In genomic region chr11:61905067-61905696, GRCh38 we compare ENCODE assay signal across 17 cellular contexts. TPM values are rescaled to one million over a fixed set of nuclear protein-coding genes. Genes with fewer than 3 reads are reported as not detected.
A peak's percentile ranks its signal among the peaks of the same experiment; 100 is the strongest.
DNase-seq lines count a peak whose midpoint lies in the region; ATAC-seq, FAIRE-seq and TF ChIP-seq lines count a peak whose summit lies in the region.
"Had no signal": no experiment of that assay in that cellular context is flagged by ENCODE, and none has a peak within 500 bp of the region (broad histone marks: within the 10 kb centered on the region; RNA-seq: fewer than 3 reads in every experiment).

No MANE protein-coding gene starts in this region.

- H3K9me3 ChIP-seq in HepG2 (ENCODE audit: low read length) (no peaks in the 10 kb centered on the region), right lobe of liver (no peaks in the 10 kb centered on the region), IMR-90 (ENCODE audit: control insufficient read depth, insufficient read depth, low read length) (no peaks in the 10 kb centered on the region), kidney (ENCODE audit: control insufficient read depth in 1 of 2, low read length in 2 of 2) (no peaks in the 10 kb centered on the region), osteoblast (ENCODE audit: low read depth, low read length) (no peaks in the 10 kb centered on the region), colonic mucosa (no peaks in the 10 kb centered on the region), suprapubic skin (no peaks in the 10 kb centered on the region)

- H4K20me1 ChIP-seq in HepG2 (ENCODE audit: insufficient read depth, low read length) (no peaks in the 10 kb centered on the region), IMR-90 (ENCODE audit: insufficient read depth, low read length) (no peaks in the 10 kb centered on the region), osteoblast (ENCODE audit: insufficient read depth, low read length) (no peaks in the 10 kb centered on the region)

- H4K91ac ChIP-seq in IMR-90 (ENCODE audit: insufficient read depth, low read depth, low read length), result no peak overlapping the region

- TF ChIP-seq RAD21 in HepG2 (CRISPR knock-in tag; IDR thresholded peaks at IDR 0.05) (no peak), IMR-90 (IDR thresholded peaks at IDR 0.05; ENCODE audit: low read length) (no peak)

- no peak overlapping the region for H2BK20ac ChIP-seq in IMR-90 (ENCODE audit: low read depth, low read length)

- CTCF ChIA-PET in HepG2 (lab: Yijun Ruan, JAX; ENCODE audit: low intra/inter-chr PET ratio, low total read pairs) (interaction anchor here (1.3 kb wide), 1 partner anchor 10 kb away, joined by 4 read pairs; no protein-coding TSS in a partner anchor), IMR-90 (lab: Yijun Ruan, JAX) (interaction anchor here (0.6 to 3.7 kb wide), 3 partner anchors 35 to 203 kb away, joined by 3 to 13 read pairs (median 3); no protein-coding TSS in a partner anchor)

- peaks cover 32% of the 10 kb centered on the region for H3K4me1 ChIP-seq in HepG2 (ENCODE audit: insufficient read depth, low read length)
- no peaks in the 10 kb centered on the region for H3K4me1 ChIP-seq in right lobe of liver
- H3K4me1 ChIP-seq in IMR-90 (ENCODE audit: control insufficient read depth, insufficient read depth, low read length), result no peaks in the 10 kb centered on the region
- H3K4me1 ChIP-seq in kidney (ENCODE audit: control insufficient read depth in 1 of 2, insufficient read depth in 1 of 2, low read depth in 1 of 2, low read length in 2 of 2), result peaks cover 18 to 19% of the 10 kb centered on the region in 2 donors
- no peaks in the 10 kb centered on the region for H3K4me1 ChIP-seq in osteoblast (ENCODE audit: insufficient read depth, low read length)
- H3K4me1 ChIP-seq in colonic mucosa, result no peaks in the 10 kb centered on the region
- H3K4me1 ChIP-seq in suprapubic skin, result peaks cover 13% of the 10 kb centered on the region

- H4K8ac ChIP-seq in IMR-90 (ENCODE audit: low read depth in 2 of 2, low read length in 2 of 2), result no peak overlapping the region

- dilution Hi-C loops in IMR-90 (cut with HindIII; ENCODE audit: low sequenced_read_pairs, unreplicated experiment), result no loop called here

- ATAC-seq in HepG2 (peak; percentile 24), right lobe of liver (no peak), IMR-90 (ENCODE audit: low read depth) (no peak)
- ATAC-seq: HCT116 had no signal

- DNase-seq in HepG2 (ENCODE audit: low spot score) (no peak), right lobe of liver (no peak), IMR-90 (no peak), kidney (no peak), osteoblast (ENCODE audit: insufficient read length, low spot score, missing footprints) (peak; percentile 49), colonic mucosa (no peak), suprapubic skin (ENCODE audit: low spot score in 2 of 2) (no peak)
- DNase-seq in stimulated activated CD4-positive, alpha-beta T cell treated with anti-CD3 and anti-CD28 coated beads, Interleukin-1b, Interleukin-23, amount 100 ng/mL, for 48 hours, result no peak
- DNase-seq: ACHN; CD4-positive, alpha-beta memory T cell; DMS79 treated with DMSO at 0.1 percent for 48 hours; EL had no signal

- H3K4me3 ChIP-seq in HepG2 (replicated peaks in 1 of 3; ENCODE audit: insufficient read depth in 1 of 3, low read depth in 2 of 3, low read length in 3 of 3), result peak overlapping the region in 1 of 3 experiments; percentile 81; a peak in 2 of 6 replicates
- H3K4me3 ChIP-seq in right lobe of liver, result no peak overlapping the region
- H3K4me3 ChIP-seq in IMR-90 (ENCODE audit: insufficient read depth, low read depth, low read length), result no peak overlapping the region
- H3K4me3 ChIP-seq in kidney (ENCODE audit: low read length in 2 of 2), result no peak overlapping the region
- no peak overlapping the region for H3K4me3 ChIP-seq in osteoblast (ENCODE audit: insufficient read depth, low read length)
- no peak overlapping the region for H3K4me3 ChIP-seq in colonic mucosa
- no peak overlapping the region for H3K4me3 ChIP-seq in suprapubic skin

- H3K9ac ChIP-seq in HepG2 (ENCODE audit: insufficient read depth, low read depth, low read length) (no peak overlapping the region), IMR-90 (ENCODE audit: low read depth, low read length) (no peak overlapping the region), kidney (ENCODE audit: low read length in 2 of 2) (no peak overlapping the region), colonic mucosa (ENCODE audit: low read depth in 2 of 2, low read length in 2 of 2) (no peak overlapping the region)

- H2AFZ ChIP-seq in HepG2 (ENCODE audit: low read length) (no peak overlapping the region), IMR-90 (replicated peaks; ENCODE audit: low read length, poor library complexity) (no peak overlapping the region), osteoblast (ENCODE audit: low read length) (no peak overlapping the region)

- H3K79me1 ChIP-seq in IMR-90 (ENCODE audit: low read depth in 1 of 2, low read length in 2 of 2), result no peaks in the 10 kb centered on the region

- H3K36me3 ChIP-seq in HepG2 (replicated peaks in 1 of 2; ENCODE audit: control insufficient read depth in 1 of 2, insufficient read depth in 2 of 2, low read length in 2 of 2) (no peaks in the 10 kb centered on the region), right lobe of liver (no peaks in the 10 kb centered on the region), IMR-90 (ENCODE audit: control insufficient read depth, insufficient read depth, low read length) (peaks cover 1% of the 10 kb centered on the region; the same call in 1 of the 2 replicates), kidney (ENCODE audit: control insufficient read depth in 1 of 2, insufficient read depth in 2 of 2, low read length in 2 of 2) (no peaks in the 10 kb centered on the region), osteoblast (ENCODE audit: insufficient read depth, low read length) (no peaks in the 10 kb centered on the region), colonic mucosa (no peaks in the 10 kb centered on the region), suprapubic skin (peaks cover 48% of the 10 kb centered on the region)

- TF ChIP-seq CTCF in HepG2 (CRISPR knock-in tag; IDR thresholded peaks at IDR 0.05) (no peak), right lobe of liver (IDR thresholded peaks at IDR 0.05) (no peak), IMR-90 (conservative IDR thresholded peaks at IDR 0.05; ENCODE audit: low read depth, low read length) (no peak), kidney (IDR thresholded peaks at IDR 0.05; ENCODE audit: borderline replicate concordance, extremely low read depth, insufficient read depth) (no peak), osteoblast (IDR thresholded peaks at IDR 0.05; ENCODE audit: extremely low read depth, low read depth, low read length) (no peak), colonic mucosa (IDR thresholded peaks at IDR 0.05) (no peak), suprapubic skin (IDR thresholded peaks at IDR 0.05) (no peak)

- H3K79me2 ChIP-seq in HepG2 (ENCODE audit: insufficient read depth, low read length) (no peaks in the 10 kb centered on the region), osteoblast (ENCODE audit: insufficient read depth, low read length) (no peaks in the 10 kb centered on the region)

- no peak overlapping the region for H3K18ac ChIP-seq in IMR-90 (ENCODE audit: low read depth, low read length)

- peak overlapping the region; percentile 100 for H3K4me2 ChIP-seq in HepG2 (ENCODE audit: low read depth, low read length)
- H3K4me2 ChIP-seq in IMR-90 (ENCODE audit: low read depth, low read length), result no peak overlapping the region
- no peak overlapping the region for H3K4me2 ChIP-seq in osteoblast (ENCODE audit: insufficient read depth, low read length)

- intact Hi-C loops in HepG2 (cut with micrococcal nuclease; ENCODE audit: unreplicated experiment), result no loop called here
- intact Hi-C loops in right lobe of liver (cut with DNase I), result loop anchor here in 1 of 2 donors (10.0 kb wide), 1 partner anchor 170 kb away; no protein-coding TSS in a partner anchor
- intact Hi-C loops in IMR-90 (cut with micrococcal nuclease), result no loop called here
- intact Hi-C loops in kidney (cut with DNase I), result no loop called here
- intact Hi-C loops in colonic mucosa (cut with DNase I), result no loop called here

- TF ChIP-seq EP300 in HepG2 (IDR thresholded peaks at IDR 0.05; ENCODE audit: low read depth in 2 of 2, low read length in 2 of 2) (no peak), HepG2 (CRISPR knock-in tag; IDR thresholded peaks at IDR 0.05; ENCODE audit: borderline replicate concordance) (no peak), suprapubic skin (IDR thresholded peaks at IDR 0.05) (no peak)

- in situ Hi-C loops in HepG2 (cut with HindIII; ENCODE audit: extremely low pct_ligation_motif_present, low pct_unique_long_range_greater_than_20kb), result no loop called here
- in situ Hi-C loops in IMR-90 (cut with MboI; ENCODE audit: low sequenced_read_pairs), result no loop called here

- FAIRE-seq in HepG2 (lab: Jason Lieb, UNC) (no peak), kidney (lab: Jason Lieb, UNC) (no peak)
- FAIRE-seq: D721Med, G401.6, GM12891 had no signal

- no peak overlapping the region for H2AK5ac ChIP-seq in IMR-90 (ENCODE audit: low read depth, low read length)

- no peak overlapping the region for H4K5ac ChIP-seq in IMR-90 (ENCODE audit: low read depth, low read length)

- POLR2A ChIA-PET in HepG2 (lab: Yijun Ruan, JAX), result interaction anchor here (0.8 to 2.9 kb wide), 21 partner anchors 10 to 194 kb away, joined by 3 to 37 read pairs (median 4); partner anchors contain the start of genes BEST1, FADS1 and FADS3
- POLR2A ChIA-PET in IMR-90 (lab: Charles Lee; ENCODE audit: unreplicated experiment), result no interaction called here

- no peak overlapping the region for H2BK120ac ChIP-seq in IMR-90 (ENCODE audit: low read depth, low read length)

- H3K56ac ChIP-seq in IMR-90 (ENCODE audit: extremely low read depth, insufficient read depth, low read length), result no peak overlapping the region

- H3K27me3 ChIP-seq in HepG2 (ENCODE audit: control insufficient read depth in 1 of 2, insufficient read depth in 2 of 2, low read length in 2 of 2) (no peaks in the 10 kb centered on the region), right lobe of liver (no peaks in the 10 kb centered on the region), IMR-90 (ENCODE audit: control insufficient read depth, insufficient read depth, low read length) (no peaks in the 10 kb centered on the region), osteoblast (ENCODE audit: insufficient read depth, low read length) (no peaks in the 10 kb centered on the region), colonic mucosa (no peaks in the 10 kb centered on the region), suprapubic skin (no peaks in the 10 kb centered on the region)

- no peak overlapping the region for H3K4ac ChIP-seq in IMR-90 (ENCODE audit: low read depth, low read length)

- no peaks in the 10 kb centered on the region for H3K9me1 ChIP-seq in IMR-90 (ENCODE audit: insufficient read depth, low read length)

- no peak overlapping the region for H2BK5ac ChIP-seq in IMR-90 (ENCODE audit: low read depth, low read length, poor library complexity, severe bottlenecking)

- peak overlapping the region; percentile 42 for H2AK9ac ChIP-seq in IMR-90 (replicated peaks; ENCODE audit: low read depth, low read length, poor library complexity)

- no peak overlapping the region for H3K23ac ChIP-seq in IMR-90 (ENCODE audit: low read depth, low read length)

- H3K14ac ChIP-seq in IMR-90 (replicated peaks; ENCODE audit: low read depth, low read length), result no peak overlapping the region

- WGBS in HepG2 (ENCODE audit: low lambda C conversion rate), result 78% methylated on average over 10 of the region's 13 CpGs
- 59% methylated on average over 4 of the region's 13 CpGs for WGBS in right lobe of liver (ENCODE audit: insufficient coverage, low coverage, low lambda C conversion rate, missing lambda C conversion rate)
- 90% methylated on average over 10 of the region's 13 CpGs; no CpG with 5 or more reads in 1 of the 2 experiments for WGBS in IMR-90 (ENCODE audit: extremely low coverage in 2 of 2, insufficient read length in 1 of 2), 2 experiments
- WGBS in suprapubic skin, result 94% methylated on average over 11 of the region's 13 CpGs

- H3K27ac ChIP-seq in HepG2 (ENCODE audit: extremely low read length, insufficient read depth, low read length), result no peak overlapping the region
- no peak overlapping the region for H3K27ac ChIP-seq in right lobe of liver
- no peak overlapping the region for H3K27ac ChIP-seq in IMR-90 (ENCODE audit: insufficient read depth, low read length)
- H3K27ac ChIP-seq in kidney (ENCODE audit: low read depth in 2 of 2, low read length in 2 of 2), result peak overlapping the region; percentile 41 to 54
- no peak overlapping the region for H3K27ac ChIP-seq in osteoblast (ENCODE audit: low read depth, low read length)
- H3K27ac ChIP-seq in colonic mucosa, result no peak overlapping the region
- no peak overlapping the region for H3K27ac ChIP-seq in suprapubic skin
- H3K27ac ChIP-seq: C4-2B had no signal

- H2BK15ac ChIP-seq in IMR-90 (ENCODE audit: low read depth, low read length), result no peak overlapping the region

- no peak for TF ChIP-seq POLR2A in HepG2 (IDR thresholded peaks at IDR 0.05; ENCODE audit: insufficient read depth in 1 of 2, low read depth in 2 of 2, low read length in 2 of 2)
- no peak for TF ChIP-seq POLR2A in right lobe of liver (IDR thresholded peaks at IDR 0.05)
- no peak for TF ChIP-seq POLR2A in IMR-90 (IDR thresholded peaks at IDR 0.05; ENCODE audit: low read depth, low read length)
- no peak for TF ChIP-seq POLR2A in suprapubic skin (IDR thresholded peaks at IDR 0.05)

- BruUV-seq in HepG2 (replicated peaks; lab: Mats Ljungman, UMichigan) (no TSS peak), IMR-90 (replicated peaks; lab: Mats Ljungman, UMichigan) (no TSS peak)

RNA-seq across cellular contexts. Expression of gene RAB3IL1, which starts 12.2 kb away (rescaled TPM):
- total RNA-seq in HepG2 (2016; rRNA removed; fragmentation: Illumina TruSeq; extraction: Trizol), result 1.2 and 1.3 TPM in 2 replicates
- total RNA-seq in HepG2 (2016; cell fraction: cytosol; rRNA removed; fragmentation: Illumina TruSeq; extraction: Trizol; ENCODE audit: low read depth), result 0.61 and 2.5 TPM in 2 replicates
- total RNA-seq in HepG2 (2016; cell fraction: insoluble cytoplasmic fraction; rRNA removed; fragmentation: Illumina TruSeq; extraction: Trizol), result 1.2 and 1.4 TPM in 2 replicates
- 1.2 and 1.4 TPM in 2 replicates for total RNA-seq in HepG2 (2016; cell fraction: membrane; rRNA removed; fragmentation: Illumina TruSeq; extraction: Trizol)
- 0.72 and 0.84 TPM in 2 replicates for total RNA-seq in HepG2 (2016; cell fraction: nucleus; rRNA removed; fragmentation: Illumina TruSeq; extraction: Trizol)
- polyA plus RNA-seq in HepG2 (2011; rRNA removed), result 2.0 and 2.2 TPM in 2 replicates
- polyA plus RNA-seq in HepG2 (2011; cell fraction: cytosol; rRNA removed), result 1.3 and 3.0 TPM in 2 replicates
- polyA plus RNA-seq in HepG2 (2011; cell fraction: nucleus; rRNA removed), result 2.5 and 3.7 TPM in 2 replicates
- 1.4 and 2.3 TPM in 2 replicates for polyA plus RNA-seq in HepG2 (2012)
- polyA plus RNA-seq in HepG2 (2016; cell fraction: cytosol; fragmentation: Illumina TruSeq; extraction: Trizol; ENCODE audit: low read depth), result 1.5 and 1.7 TPM in 2 replicates
- polyA plus RNA-seq in HepG2 (2016; cell fraction: insoluble cytoplasmic fraction; fragmentation: Illumina TruSeq; extraction: Trizol; ENCODE audit: low read depth), result 1.9 and 2.5 TPM in 2 replicates
- polyA plus RNA-seq in HepG2 (2016; cell fraction: membrane; fragmentation: Illumina TruSeq; extraction: Trizol; ENCODE audit: low read depth), result 1.9 and 2.3 TPM in 2 replicates
- 2.9 and 6.6 TPM in 2 replicates for polyA plus RNA-seq in HepG2 (2016; cell fraction: nucleus; fragmentation: Illumina TruSeq; extraction: Trizol; ENCODE audit: insufficient read depth, low read depth)
- polyA minus RNA-seq in HepG2 (2011; rRNA and poly(A)+ RNA removed; ENCODE audit: low replicate concordance), result 2.6 and 7.7 TPM in 2 replicates
- polyA minus RNA-seq in HepG2 (2011; cell fraction: cytosol; rRNA and poly(A)+ RNA removed), result 2.8 and 11.9 TPM in 2 replicates
- polyA minus RNA-seq in HepG2 (2011; cell fraction: nucleus; rRNA and poly(A)+ RNA removed), result 1.1 and 1.3 TPM in 2 replicates
- 1 to 10 TPM; 3.2 to 9.1 (median 4.2) TPM for total RNA-seq in right lobe of liver
- 0.28 and 0.72 TPM in 2 replicates for total RNA-seq in IMR-90 (2012; rRNA removed)
- polyA plus RNA-seq in IMR-90 (2012; rRNA removed), result 1.9 TPM in 2 replicates
- polyA plus RNA-seq in IMR-90 (2012; cell fraction: cytosol; rRNA removed), result 0.84 and 2.4 TPM in 2 replicates
- polyA plus RNA-seq in IMR-90 (2012; cell fraction: nucleus; rRNA removed; ENCODE audit: low replicate concordance), result 2.7 and 2.8 TPM in 2 replicates
- 14.6 TPM for total RNA-seq in kidney
- 27.8 TPM for polyA plus RNA-seq in kidney (ENCODE audit: insufficient read depth, low read depth, low replicate concordance)
- total RNA-seq in osteoblast, result 15.9 and 20.3 TPM in 2 replicates
- total RNA-seq in colonic mucosa, result 1 to 10 TPM; 3.7 to 5.9 TPM
- 1 to 10 TPM; 2.6 to 8.9 (median 5.4) TPM for total RNA-seq in suprapubic skin
- polyA plus RNA-seq: CD4-positive, alpha-beta memory T cell had no signal

RNA-seq across cellular contexts. Expression of gene FADS3, which starts 13.8 kb away (rescaled TPM):
- 4.5 and 13.4 TPM in 2 replicates for total RNA-seq in HepG2 (2016; rRNA removed; fragmentation: Illumina TruSeq; extraction: Trizol)
- total RNA-seq in HepG2 (2016; cell fraction: cytosol; rRNA removed; fragmentation: Illumina TruSeq; extraction: Trizol; ENCODE audit: low read depth), result 8.3 and 10.6 TPM in 2 replicates
- total RNA-seq in HepG2 (2016; cell fraction: insoluble cytoplasmic fraction; rRNA removed; fragmentation: Illumina TruSeq; extraction: Trizol), result 3.4 and 13.2 TPM in 2 replicates
- total RNA-seq in HepG2 (2016; cell fraction: membrane; rRNA removed; fragmentation: Illumina TruSeq; extraction: Trizol), result 7.7 and 10.7 TPM in 2 replicates
- total RNA-seq in HepG2 (2016; cell fraction: nucleus; rRNA removed; fragmentation: Illumina TruSeq; extraction: Trizol), result 12.9 and 21.0 TPM in 2 replicates
- polyA plus RNA-seq in HepG2 (2011; rRNA removed), result 23.2 and 36.6 TPM in 2 replicates
- 13.7 and 17.5 TPM in 2 replicates for polyA plus RNA-seq in HepG2 (2011; cell fraction: cytosol; rRNA removed)
- polyA plus RNA-seq in HepG2 (2011; cell fraction: nucleus; rRNA removed), result 236 and 242 TPM in 2 replicates
- 5.1 and 11.5 TPM in 2 replicates for polyA plus RNA-seq in HepG2 (2012)
- 8.0 and 9.6 TPM in 2 replicates for polyA plus RNA-seq in HepG2 (2016; cell fraction: cytosol; fragmentation: Illumina TruSeq; extraction: Trizol; ENCODE audit: low read depth)
- polyA plus RNA-seq in HepG2 (2016; cell fraction: insoluble cytoplasmic fraction; fragmentation: Illumina TruSeq; extraction: Trizol; ENCODE audit: low read depth), result 4.7 and 5.0 TPM in 2 replicates
- polyA plus RNA-seq in HepG2 (2016; cell fraction: membrane; fragmentation: Illumina TruSeq; extraction: Trizol; ENCODE audit: low read depth), result 7.9 and 9.0 TPM in 2 replicates
- polyA plus RNA-seq in HepG2 (2016; cell fraction: nucleus; fragmentation: Illumina TruSeq; extraction: Trizol; ENCODE audit: insufficient read depth, low read depth), result 36.8 and 37.1 TPM in 2 replicates
- 30.7 and 67.4 TPM in 2 replicates for polyA minus RNA-seq in HepG2 (2011; rRNA and poly(A)+ RNA removed; ENCODE audit: low replicate concordance)
- 10.5 and 13.0 TPM in 2 replicates for polyA minus RNA-seq in HepG2 (2011; cell fraction: cytosol; rRNA and poly(A)+ RNA removed)
- 10.9 and 15.8 TPM in 2 replicates for polyA minus RNA-seq in HepG2 (2011; cell fraction: nucleus; rRNA and poly(A)+ RNA removed)
- 10 to 100 TPM; 13.0 to 69.8 (median 22.7) TPM for total RNA-seq in right lobe of liver
- total RNA-seq in IMR-90 (2012; rRNA removed), result 38.0 and 54.5 TPM in 2 replicates
- 110 and 147 TPM in 2 replicates for polyA plus RNA-seq in IMR-90 (2012; rRNA removed)
- 34.0 and 101 TPM in 2 replicates for polyA plus RNA-seq in IMR-90 (2012; cell fraction: cytosol; rRNA removed)
- polyA plus RNA-seq in IMR-90 (2012; cell fraction: nucleus; rRNA removed; ENCODE audit: low replicate concordance), result 556 and 1,224 TPM in 2 replicates
- 58.2 TPM for total RNA-seq in kidney
- 20.5 TPM for polyA plus RNA-seq in kidney (ENCODE audit: insufficient read depth, low read depth, low replicate concordance)
- 127 and 144 TPM in 2 replicates for total RNA-seq in osteoblast
- 10 to 100 TPM; 10.4 to 13.3 TPM for total RNA-seq in colonic mucosa
- 10 to 100 TPM; 12.7 to 24.7 (median 17.9) TPM for total RNA-seq in suprapubic skin

RNA-seq across cellular contexts. Expression of gene BEST1, which starts 45.0 kb away (rescaled TPM):
- total RNA-seq in HepG2 (2016; rRNA removed; fragmentation: Illumina TruSeq; extraction: Trizol) (0.09 TPM in 1 of 2 replicates, not detected in the other), right lobe of liver (1 to 10 TPM in 3 of 6 experiments, under 1 TPM in 3; 0.55 to 2.3 (median 0.91) TPM), IMR-90 (2012; rRNA removed) (0.83 and 0.90 TPM in 2 replicates), kidney (7.1 TPM), osteoblast (5.6 and 8.0 TPM in 2 replicates), colonic mucosa (under 1 TPM; 0.58 to 0.77 TPM), suprapubic skin (1 to 10 TPM; 1.5 to 4.1 (median 2.5) TPM)
- total RNA-seq in HepG2 (2016; cell fraction: cytosol; rRNA removed; fragmentation: Illumina TruSeq; extraction: Trizol; ENCODE audit: low read depth), result 0.09 and 0.10 TPM in 2 replicates
- total RNA-seq in HepG2 (2016; cell fraction: insoluble cytoplasmic fraction; rRNA removed; fragmentation: Illumina TruSeq; extraction: Trizol), result 0.09 TPM in 1 of 2 replicates, not detected in the other
- 0.06 and 0.07 TPM in 2 replicates for total RNA-seq in HepG2 (2016; cell fraction: membrane; rRNA removed; fragmentation: Illumina TruSeq; extraction: Trizol)
- total RNA-seq in HepG2 (2016; cell fraction: nucleus; rRNA removed; fragmentation: Illumina TruSeq; extraction: Trizol), result 0.13 and 0.16 TPM in 2 replicates
- polyA plus RNA-seq in HepG2 (2011; rRNA removed) (0.65 and 2.3 TPM in 2 replicates), IMR-90 (2012; rRNA removed) (1.2 and 1.4 TPM in 2 replicates), kidney (ENCODE audit: insufficient read depth, low read depth, low replicate concordance) (0.62 TPM)
- polyA plus RNA-seq in HepG2 (2011; cell fraction: cytosol; rRNA removed), result 0.24 and 0.96 TPM in 2 replicates
- 2.9 and 8.0 TPM in 2 replicates for polyA plus RNA-seq in HepG2 (2011; cell fraction: nucleus; rRNA removed)
- 1.1 and 1.9 TPM in 2 replicates for polyA plus RNA-seq in HepG2 (2012)
- 1.3 and 1.4 TPM in 2 replicates for polyA plus RNA-seq in HepG2 (2016; cell fraction: cytosol; fragmentation: Illumina TruSeq; extraction: Trizol; ENCODE audit: low read depth)
- polyA plus RNA-seq in HepG2 (2016; cell fraction: insoluble cytoplasmic fraction; fragmentation: Illumina TruSeq; extraction: Trizol; ENCODE audit: low read depth), result 0.07 TPM in 1 of 2 replicates, not detected in the other
- polyA plus RNA-seq in HepG2 (2016; cell fraction: membrane; fragmentation: Illumina TruSeq; extraction: Trizol; ENCODE audit: low read depth), result 0.37 and 0.43 TPM in 2 replicates
- not detected in 2 replicates for polyA plus RNA-seq in HepG2 (2016; cell fraction: nucleus; fragmentation: Illumina TruSeq; extraction: Trizol; ENCODE audit: insufficient read depth, low read depth)
- 0.28 and 1.6 TPM in 2 replicates for polyA minus RNA-seq in HepG2 (2011; rRNA and poly(A)+ RNA removed; ENCODE audit: low replicate concordance)
- 0.44 and 0.79 TPM in 2 replicates for polyA minus RNA-seq in HepG2 (2011; cell fraction: cytosol; rRNA and poly(A)+ RNA removed)
- polyA minus RNA-seq in HepG2 (2011; cell fraction: nucleus; rRNA and poly(A)+ RNA removed), result 1.7 and 6.0 TPM in 2 replicates
- 0.44 and 1.1 TPM in 2 replicates for polyA plus RNA-seq in IMR-90 (2012; cell fraction: cytosol; rRNA removed)
- 6.3 and 7.2 TPM in 2 replicates for polyA plus RNA-seq in IMR-90 (2012; cell fraction: nucleus; rRNA removed; ENCODE audit: low replicate concordance)

Comparison
In these comparisons a context has a peak if more than half of its experiments do, and no peak if none do; other contexts are left out.
1. H3K27ac ChIP-seq: peak in kidney (2 of 2); none in HepG2 (single experiment), right lobe of liver (0 of 3), IMR-90 (single experiment), osteoblast (single experiment), colonic mucosa (single experiment) and suprapubic skin (single experiment).